Comparison of ENCODE assay signal across 8 cellular contexts in the genomic region with DNA sequence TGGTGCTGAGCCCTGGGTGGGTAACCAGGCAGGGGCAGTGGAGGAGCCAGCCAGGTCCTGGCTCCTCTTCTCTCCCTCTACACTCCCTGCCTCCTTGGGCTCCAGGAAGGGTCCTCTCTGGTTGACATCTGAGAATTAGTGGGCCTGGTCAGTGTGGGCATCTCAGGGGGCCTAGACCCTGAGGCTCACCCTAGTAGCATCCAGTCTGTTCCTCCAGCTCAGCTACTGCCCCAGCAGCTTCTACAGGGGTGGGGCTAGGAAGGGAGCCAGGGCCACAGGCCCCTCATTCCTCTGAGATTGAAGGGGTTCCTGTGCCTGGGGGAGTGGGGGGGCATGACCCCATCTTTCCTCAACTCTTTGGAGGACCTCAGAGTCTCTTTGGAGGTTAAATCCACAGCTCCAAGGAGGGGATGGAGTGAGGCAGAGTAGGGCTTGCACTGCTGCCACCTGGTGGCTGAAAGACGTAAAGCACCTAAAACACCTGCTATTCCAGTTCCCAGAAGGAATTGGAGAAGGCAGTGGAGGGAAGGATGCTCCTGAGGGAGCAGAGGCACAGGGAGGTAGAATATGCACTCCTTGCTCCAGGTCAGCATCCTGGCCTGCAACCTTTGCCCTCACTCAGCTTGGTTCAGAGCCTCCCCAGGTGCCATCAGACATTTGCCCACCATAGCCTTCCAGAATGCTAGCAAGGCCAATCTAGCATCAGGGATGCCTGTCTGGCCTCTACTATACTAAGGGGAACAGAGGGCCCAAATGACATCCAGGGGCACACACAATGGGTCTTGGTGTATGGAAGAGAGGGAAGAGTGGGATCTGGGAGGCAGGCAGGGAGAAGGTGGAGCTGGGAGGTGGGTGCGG. TPM values are rescaled to one million over a fixed set of nuclear protein-coding genes. Genes with fewer than 3 reads are reported as not detected.
A peak's percentile ranks its signal among the peaks of the same experiment; 100 is the strongest.
DNase-seq lines count a peak whose midpoint lies in the region; ATAC-seq and TF ChIP-seq lines count a peak whose summit lies in the region.

No MANE protein-coding gene starts in this region.

- H3K27ac ChIP-seq in right lobe of liver = no peak overlapping the region

- WGBS in right lobe of liver (ENCODE audit: insufficient coverage, low coverage, low lambda C conversion rate, missing lambda C conversion rate) = 0% methylated on average over 1 of the region's 2 CpGs

- no peaks in the 10 kb centered on the region for H3K4me1 ChIP-seq in right lobe of liver

- ATAC-seq in right lobe of liver (peak; percentile 77 to 94 (median 86)), HG03520 (IDR thresholded peaks at IDR 0.05; ENCODE audit: unreplicated experiment) (no peak)

- DNase-seq in SIG-M5 treated with dmso at 0.1 percent for 504 hours (lab: John Stamatoyannopoulos, UW; ENCODE audit: unreplicated experiment) (peak; percentile 35), SIG-M5 (lab: John Stamatoyannopoulos, UW) (no peak), NCI-H2227 (lab: John Stamatoyannopoulos, UW; ENCODE audit: unreplicated experiment) (peak; percentile 76), dedifferentiated amniotic fluid mesenchymal stem cell (ENCODE audit: extremely low spot score) (peak; percentile 48), right lobe of liver (peak in 2 of 3 donors; percentile 52 to 68)
- DNase-seq in activated CD4-positive, alpha-beta T cell treated with anti-CD3 and anti-CD28 coated beads for 48 hours = peak; percentile 73
- DNase-seq in stimulated activated CD4-positive, alpha-beta T cell treated with anti-CD3 and anti-CD28 coated beads, TNF-alpha, amount 100 ng/mL, for 48 hours (ENCODE audit: low read depth in 3 of 3) = peak; percentile 26 to 49 (median 43)

- no peaks in the 10 kb centered on the region for H3K27me3 ChIP-seq in right lobe of liver

- H3K4me3 ChIP-seq in right lobe of liver = no peak overlapping the region

- H3K9me3 ChIP-seq in right lobe of liver = no peaks in the 10 kb centered on the region

- intact Hi-C loops in right lobe of liver (cut with DNase I) = loop anchor here in 1 of 2 donors (10.0 kb wide), 1 partner anchor 198 kb away; the partner anchor contains the start of genes RASSF1 and ZMYND10

- peak; percentile 83 to 91 (median 88) for TF ChIP-seq CTCF in right lobe of liver (IDR thresholded peaks at IDR 0.05)

- H3K36me3 ChIP-seq in right lobe of liver = no peaks in the 10 kb centered on the region

- TF ChIP-seq POLR2A in right lobe of liver (IDR thresholded peaks at IDR 0.05) = no peak

RNA-seq across cellular contexts. Expression of gene C3orf18, which starts 25.1 kb away (rescaled TPM):
- 1 to 10 TPM; 2.0 to 7.8 (median 2.8) TPM for total RNA-seq in right lobe of liver

RNA-seq across cellular contexts. Expression of gene HEMK1, which starts 26.9 kb away (rescaled TPM):
- 10 to 100 TPM; 10.5 to 19.4 (median 14.0) TPM for total RNA-seq in right lobe of liver

RNA-seq across cellular contexts. Expression of gene CACNA2D2, which starts 39.0 kb away (rescaled TPM):
- total RNA-seq in right lobe of liver = under 1 TPM in 5 of 6 experiments, not detected in 1; 0.06 to 0.39 (median 0.26) TPM
